In genomic region chr2:191538334-191538910, GRCh38 we compare ENCODE assay signal across 13 cellular contexts.
"Had no signal": no experiment of that assay in that cellular context is flagged by ENCODE, and none has a peak within 500 bp of the region (broad histone marks: within the 10 kb centered on the region; RNA-seq: fewer than 3 reads in every experiment).

No MANE protein-coding gene starts in this region.

- H3K27ac ChIP-seq: dorsolateral prefrontal cortex, foreskin keratinocyte, parathyroid adenoma, testis, upper lobe of left lung had no signal

- H3K79me2 ChIP-seq: parathyroid adenoma had no signal

- H3K9ac ChIP-seq: parathyroid adenoma had no signal

- H3K27me3 ChIP-seq: foreskin keratinocyte, testis, upper lobe of left lung had no signal

- H3K9me3 ChIP-seq: mucosa of descending colon, testis, upper lobe of left lung had no signal

- H3K36me3 ChIP-seq: upper lobe of left lung had no signal

- H2AFZ ChIP-seq: parathyroid adenoma had no signal

- H3K4me3 ChIP-seq: dorsolateral prefrontal cortex, mucosa of descending colon, testis, upper lobe of left lung had no signal

- H3K4me1 ChIP-seq: foreskin keratinocyte, parathyroid adenoma, testis, upper lobe of left lung had no signal

- DNase-seq: activated gamma-delta T cell treated with Interleukin-2 at 50 U/mL for 16 hours, caudate nucleus, dorsolateral prefrontal cortex, foreskin keratinocyte, left ventricle myocardium superior, naive B cell, upper lobe of left lung had no signal

- ATAC-seq: activated CD4-positive, alpha-beta T cell treated with anti-CD3 and anti-CD28 coated beads for 36 hours; left ventricle myocardium superior; mucosa of descending colon; sciatic nerve; stimulated activated effector memory CD8-positive, alpha-beta T cell treated with anti-CD3 and anti-CD28 coated beads, Interleukin-12 subunit alpha, Interleukin-12 subunit beta, amount 100 ng/mL, for 72 hours had no signal
